ENCODE assay signal across 8 cellular contexts in the genomic region with DNA sequence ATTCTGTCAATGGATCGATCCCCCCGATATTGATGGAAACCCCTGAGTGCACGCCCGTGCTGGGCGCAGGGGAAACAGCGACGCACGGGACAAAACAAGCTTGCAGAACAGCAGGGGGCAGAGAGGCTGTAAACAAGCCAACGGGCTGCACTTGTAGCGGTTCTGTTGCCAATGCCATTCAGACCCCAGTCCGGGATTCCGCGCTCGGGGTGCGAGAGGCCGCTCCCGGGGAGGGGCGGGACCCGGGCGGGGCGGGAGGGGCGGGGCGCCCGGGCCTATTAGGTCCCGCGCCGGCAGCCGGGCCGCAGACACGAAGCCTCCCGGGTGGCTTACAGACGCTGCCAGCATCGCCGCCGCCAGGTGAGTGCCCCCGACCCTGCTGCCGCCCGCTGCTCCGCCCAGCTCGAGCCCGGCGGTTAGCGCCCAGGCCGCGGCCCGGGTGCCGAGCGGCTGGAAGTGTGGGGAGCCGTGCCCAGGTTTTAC. TPM values are rescaled to one million over a fixed set of nuclear protein-coding genes. Genes with fewer than 3 reads are reported as not detected.
DNase-seq lines count a peak whose midpoint lies in the region; ATAC-seq and TF ChIP-seq lines count a peak whose summit lies in the region.

A gene with protein sequence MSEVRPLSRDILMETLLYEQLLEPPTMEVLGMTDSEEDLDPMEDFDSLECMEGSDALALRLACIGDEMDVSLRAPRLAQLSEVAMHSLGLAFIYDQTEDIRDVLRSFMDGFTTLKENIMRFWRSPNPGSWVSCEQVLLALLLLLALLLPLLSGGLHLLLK (plus strand): TSS at position 307 of the 483 bp plus-strand sequence. CDS start 13,273 bp downstream, outside the sequence.

- in situ Hi-C loops in KBM-7 (cut with MboI; ENCODE audit: low pct_unique_long_range_greater_than_20kb, low sequenced_read_pairs), result no loop called here

- no peaks in the 10 kb centered on the region for H3K9me3 ChIP-seq in CD4-positive, alpha-beta T cell (ENCODE audit: control insufficient read depth, low read length)
- no peaks in the 10 kb centered on the region for H3K9me3 ChIP-seq in OCI-LY7 (ENCODE audit: low read length)
- no peaks in the 10 kb centered on the region for H3K9me3 ChIP-seq in osteoblast (ENCODE audit: low read depth, low read length)

- H3K79me2 ChIP-seq in OCI-LY7 (ENCODE audit: insufficient read depth, low read depth, low read length) (peaks cover 48% of the 10 kb centered on the region), osteoblast (ENCODE audit: insufficient read depth, low read length) (no peaks in the 10 kb centered on the region)

- no peaks in the 10 kb centered on the region for H3K9me3 Mint-ChIP-seq in CD4-positive, alpha-beta T cell
- H3K9me3 Mint-ChIP-seq in activated T-helper 1 cell treated with anti-CD3 and anti-CD28 coated beads, Interleukin-12 subunit alpha, Interleukin-12 subunit beta, Interleukin-2, Interleukin-4 antibody, amounts not matched to agents 30 ng/mL and 10 ng/mL and 1 ng/mL, durations not matched to agents 14 hours and 24 hours and 36 hours, result no peaks in the 10 kb centered on the region

- intact Hi-C loops in CD4-positive, alpha-beta T cell (cut with DNase I, micrococcal nuclease), result loop anchor here (2.0 to 5.0 kb wide), 2 partner anchors 76 to 77 kb away; partner anchors contain the start of gene TTLL12 (in 2 of the 2)
- intact Hi-C loops in OCI-LY7 (cut with micrococcal nuclease; ENCODE audit: unreplicated experiment), result loop anchor here (2.0 kb wide), 1 partner anchor 22 kb away; the partner anchor contains the start of gene TTLL1
- intact Hi-C loops in activated T-helper 1 cell treated with anti-CD3 and anti-CD28 coated beads, Interleukin-12 subunit alpha, Interleukin-12 subunit beta, Interleukin-2, Interleukin-4 antibody, amounts not matched to agents 30 ng/mL and 10 ng/mL and 1 ng/mL, durations not matched to agents 14 hours and 24 hours and 36 hours (cut with micrococcal nuclease), result loop anchor here (2.0 kb wide), 4 partner anchors 22 to 76 kb away; partner anchors contain the start of genes MCAT, TTLL1 and TTLL12

- no peaks in the 10 kb centered on the region for H3K9me2 ChIP-seq in OCI-LY7 (ENCODE audit: insufficient read depth, low read length)

- TF ChIP-seq CTCF in CD4-positive, alpha-beta T cell (IDR thresholded peaks at IDR 0.05), result peak; percentile 26
- TF ChIP-seq CTCF in OCI-LY7 (conservative IDR thresholded peaks at IDR 0.05; ENCODE audit: low read length) (peak; percentile 75), foreskin keratinocyte (conservative IDR thresholded peaks at IDR 0.05) (peak; percentile 49), osteoblast (IDR thresholded peaks at IDR 0.05; ENCODE audit: extremely low read depth, low read depth, low read length) (peak; percentile 14)

- no peak within 1 kb of the TSS for H3K27ac ChIP-seq in CD4-positive, alpha-beta T cell (ENCODE audit: low read depth, low read length)
- H3K27ac ChIP-seq in OCI-LY7 (ENCODE audit: low read depth, low read length, poor library complexity, severe bottlenecking) (peak within 1 kb of the TSS; percentile 96), foreskin keratinocyte (no peak within 1 kb of the TSS), osteoblast (ENCODE audit: low read depth, low read length) (no peak within 1 kb of the TSS)

- BruUV-seq in OCI-LY7 (replicated peaks; lab: Mats Ljungman, UMichigan), result no TSS peak

- POLR2A ChIA-PET in CD4-positive, alpha-beta T cell (lab: Charles Lee), result interaction anchor here (0.9 to 1.3 kb wide), 3 partner anchors 26 to 95 kb away, joined by 3 to 6 read pairs (median 6); partner anchors contain the start of genes PACSIN2 and TTLL12
- POLR2A ChIA-PET in OCI-LY7 (lab: Charles Lee), result interaction anchor here (0.6 to 1.3 kb wide), 2 partner anchors 22 to 1160 kb away, joined by 3 read pairs; no protein-coding TSS in a partner anchor

- peak within 1 kb of the TSS; percentile 97 for H3K4me3 ChIP-seq in OCI-LY7 (ENCODE audit: low read depth, low read length, poor library complexity, severe bottlenecking)
- peak within 1 kb of the TSS; percentile 53 for H3K4me3 ChIP-seq in osteoblast (ENCODE audit: insufficient read depth, low read length)

- H3K27me3 ChIP-seq in CD4-positive, alpha-beta T cell (ENCODE audit: control insufficient read depth, insufficient read depth, low read length), result no peaks in the 10 kb centered on the region
- H3K27me3 ChIP-seq in foreskin keratinocyte (peaks cover 14% of the 10 kb centered on the region), osteoblast (ENCODE audit: insufficient read depth, low read length) (peaks cover 58% of the 10 kb centered on the region)

- peak in 9 of 10 experiments; percentile 23 to 54 (median 32) for DNase-seq in CD4-positive, alpha-beta T cell
- peak; percentile 6 for DNase-seq in HCEC 1CT
- peak; percentile 94 for DNase-seq in OCI-LY7 (ENCODE audit: low spot score)
- peak; percentile 23 for DNase-seq in activated T-helper 1 cell treated with anti-CD3 and anti-CD28 coated beads, Interleukin-12 subunit alpha, Interleukin-12 subunit beta, Interleukin-2, Interleukin-4 antibody, amounts not matched to agents 30 ng/mL and 10 ng/mL and 1 ng/mL, durations not matched to agents 14 hours and 24 hours and 36 hours (ENCODE audit: low spot score)
- DNase-seq in foreskin keratinocyte, result peak in 1 of 2 donors; percentile 29
- peak; percentile 85 for DNase-seq in osteoblast (ENCODE audit: insufficient read length, low spot score, missing footprints)
- DNase-seq in amniotic stem cell (lab: John Stamatoyannopoulos, UW), result no peak
- DNase-seq in KBM-7, result no peak

- CTCF ChIA-PET in CD4-positive, alpha-beta T cell (lab: Charles Lee), result interaction anchor here (1.3 kb wide), 1 partner anchor 20 kb away, joined by 3 read pairs; no protein-coding TSS in a partner anchor
- CTCF ChIA-PET in OCI-LY7 (lab: Charles Lee; ENCODE audit: unreplicated experiment), result no interaction called here

- peaks cover 41% of the 10 kb centered on the region for H3K36me3 ChIP-seq in OCI-LY7 (ENCODE audit: insufficient read depth, low read length)
- H3K36me3 ChIP-seq in osteoblast (ENCODE audit: insufficient read depth, low read length), result no peaks in the 10 kb centered on the region

- peaks cover 9% of the 10 kb centered on the region for H3K4me1 Mint-ChIP-seq in CD4-positive, alpha-beta T cell (ENCODE audit: low read depth)
- H3K4me1 Mint-ChIP-seq in activated T-helper 1 cell treated with anti-CD3 and anti-CD28 coated beads, Interleukin-12 subunit alpha, Interleukin-12 subunit beta, Interleukin-2, Interleukin-4 antibody, amounts not matched to agents 30 ng/mL and 10 ng/mL and 1 ng/mL, durations not matched to agents 14 hours and 24 hours and 36 hours (ENCODE audit: low read depth), result no peaks in the 10 kb centered on the region

- H3K36me3 Mint-ChIP-seq in CD4-positive, alpha-beta T cell (ENCODE audit: low read depth), result no peaks in the 10 kb centered on the region
- no peaks in the 10 kb centered on the region for H3K36me3 Mint-ChIP-seq in activated T-helper 1 cell treated with anti-CD3 and anti-CD28 coated beads, Interleukin-12 subunit alpha, Interleukin-12 subunit beta, Interleukin-2, Interleukin-4 antibody, amounts not matched to agents 30 ng/mL and 10 ng/mL and 1 ng/mL, durations not matched to agents 14 hours and 24 hours and 36 hours (ENCODE audit: low read depth)

- H3K4me3 Mint-ChIP-seq in CD4-positive, alpha-beta T cell, result peak within 1 kb of the TSS; percentile 87
- peak within 1 kb of the TSS; percentile 67 for H3K4me3 Mint-ChIP-seq in activated T-helper 1 cell treated with anti-CD3 and anti-CD28 coated beads, Interleukin-12 subunit alpha, Interleukin-12 subunit beta, Interleukin-2, Interleukin-4 antibody, amounts not matched to agents 30 ng/mL and 10 ng/mL and 1 ng/mL, durations not matched to agents 14 hours and 24 hours and 36 hours

- H3K4me2 ChIP-seq in OCI-LY7 (ENCODE audit: low read length), result peak within 1 kb of the TSS; percentile 89
- peak within 1 kb of the TSS; percentile 77 for H3K4me2 ChIP-seq in osteoblast (ENCODE audit: insufficient read depth, low read length)

- peak within 1 kb of the TSS; percentile 51 for H3K27ac Mint-ChIP-seq in CD4-positive, alpha-beta T cell
- no peak within 1 kb of the TSS for H3K27ac Mint-ChIP-seq in activated T-helper 1 cell treated with anti-CD3 and anti-CD28 coated beads, Interleukin-12 subunit alpha, Interleukin-12 subunit beta, Interleukin-2, Interleukin-4 antibody, amounts not matched to agents 30 ng/mL and 10 ng/mL and 1 ng/mL, durations not matched to agents 14 hours and 24 hours and 36 hours

- H2AFZ ChIP-seq in OCI-LY7 (ENCODE audit: low read length), result no peak within 1 kb of the TSS
- peak within 1 kb of the TSS; percentile 56 for H2AFZ ChIP-seq in osteoblast (ENCODE audit: low read length)

- H4K20me1 ChIP-seq in OCI-LY7 (ENCODE audit: insufficient read depth, low read length) (no peaks in the 10 kb centered on the region), osteoblast (ENCODE audit: insufficient read depth, low read length) (no peaks in the 10 kb centered on the region)

- H3K4me1 ChIP-seq in OCI-LY7 (ENCODE audit: insufficient read depth, low read length, poor library complexity, severe bottlenecking) (peaks cover 51% of the 10 kb centered on the region), foreskin keratinocyte (no peaks in the 10 kb centered on the region), osteoblast (ENCODE audit: insufficient read depth, low read length) (peaks cover 4% of the 10 kb centered on the region)

- no peaks in the 10 kb centered on the region for H3K27me3 Mint-ChIP-seq in CD4-positive, alpha-beta T cell
- peaks cover 41% of the 10 kb centered on the region for H3K27me3 Mint-ChIP-seq in activated T-helper 1 cell treated with anti-CD3 and anti-CD28 coated beads, Interleukin-12 subunit alpha, Interleukin-12 subunit beta, Interleukin-2, Interleukin-4 antibody, amounts not matched to agents 30 ng/mL and 10 ng/mL and 1 ng/mL, durations not matched to agents 14 hours and 24 hours and 36 hours (ENCODE audit: insufficient read depth)

- ATAC-seq in CD4-positive, alpha-beta T cell (ENCODE audit: poor library complexity), result peak; percentile 48
- peak; percentile 48 for ATAC-seq in foreskin keratinocyte

RNA-seq across cellular contexts. Expression of the gene that starts here (rescaled TPM):
- 1 to 10 TPM; 1.6 to 2.1 TPM for total RNA-seq in CD4-positive, alpha-beta T cell
- total RNA-seq in OCI-LY7 (2014; rRNA removed; shearing (Covaris generic)), result 104 and 143 TPM in 2 replicates
- total RNA-seq in OCI-LY7 (2022) (67.6 and 88.4 TPM in 2 replicates), foreskin keratinocyte (7.4 and 11.8 TPM in 2 replicates), osteoblast (not detected in 2 replicates)
- 2.3 and 2.5 TPM in 2 replicates for total RNA-seq in activated T-helper 1 cell treated with anti-CD3 and anti-CD28 coated beads, Interleukin-12 subunit alpha, Interleukin-12 subunit beta, Interleukin-2, Interleukin-4 antibody, amounts not matched to agents 30 ng/mL and 10 ng/mL and 1 ng/mL, durations not matched to agents 14 hours and 24 hours and 36 hours
- 7.1 and 12.8 TPM in 2 replicates for polyA plus RNA-seq in foreskin keratinocyte

Comparison
In these comparisons a context has a peak if more than half of its experiments do, and no peak if none do; other contexts are left out.
1. Peak in DNase-seq, H3K4me3 ChIP-seq and H3K4me2 ChIP-seq in osteoblast; RNA of the gene not detected or under 1 TPM.
2. DNase-seq: peak in CD4-positive, alpha-beta T cell (9 of 10), HCEC 1CT (single experiment), OCI-LY7 (single experiment) and activated T-helper 1 cell treated with anti-CD3 and anti-CD28 coated beads, Interleukin-12 subunit alpha, Interleukin-12 subunit beta, Interleukin-2, Interleukin-4 antibody, amounts not matched to agents 30 ng/mL and 10 ng/mL and 1 ng/mL, durations not matched to agents 14 hours and 24 hours and 36 hours (single experiment); none in amniotic stem cell (single experiment) and KBM-7 (single experiment).
3. CTCF ChIP-seq: peak in every context shown above with its lines; median percentile 75 in OCI-LY7; 49 in foreskin keratinocyte; 26 in CD4-positive, alpha-beta T cell; 14 in osteoblast.